28 cellular contexts compared by ENCODE assay signal in the genomic region with DNA sequence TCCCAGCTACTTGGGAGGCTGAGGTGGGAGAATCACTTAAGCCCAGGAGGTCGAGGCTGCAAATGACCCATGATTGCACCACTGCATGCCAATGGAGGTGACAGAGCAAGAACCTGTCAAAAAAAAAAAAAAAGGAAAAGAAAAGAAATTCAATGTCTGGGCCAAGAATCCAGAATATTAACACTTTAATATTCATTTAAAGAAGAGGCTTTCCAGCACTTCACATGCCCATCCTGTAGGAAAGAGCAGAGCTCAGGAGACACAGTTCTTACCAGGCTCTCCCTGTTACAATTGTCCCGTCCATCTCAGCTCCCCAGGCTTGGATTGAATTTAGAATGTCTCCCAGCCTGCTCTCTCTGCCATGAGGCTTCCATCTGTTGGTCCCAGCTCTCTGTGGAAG.
"Had no signal": no experiment of that assay in that cellular context is flagged by ENCODE, and none has a peak within 500 bp of the region (broad histone marks: within the 10 kb centered on the region; RNA-seq: fewer than 3 reads in every experiment).

No MANE protein-coding gene starts in this region.

- H3K4me3 ChIP-seq: cardiac muscle cell, esophagus squamous epithelium, psoas muscle, smooth muscle cell, tibial artery had no signal

- FAIRE-seq: frontal cortex had no signal

- H3K9ac ChIP-seq: parathyroid adenoma had no signal

- H3K4me2 ChIP-seq: smooth muscle cell had no signal

- H3K36me3 ChIP-seq: cardiac muscle cell, esophagus squamous epithelium, tibial artery had no signal

- H3K79me2 ChIP-seq: parathyroid adenoma had no signal

- H3K27ac ChIP-seq: cardiac muscle cell, esophagus squamous epithelium, parathyroid adenoma, psoas muscle, tibial artery had no signal

- H2AFZ ChIP-seq: parathyroid adenoma had no signal

- ATAC-seq: activated CD4-positive, alpha-beta T cell treated with anti-CD3 and anti-CD28 coated beads for 36 hours; activated CD8-positive, alpha-beta T cell treated with anti-CD3 and anti-CD28 coated beads, Interleukin-2, amount 10 ng/mL, durations not matched to agents 7 days and 5 days; activated T-cell treated with anti-CD3 and anti-CD28 coated beads, Interleukin-2, amount 50 U/mL, for 72 hours; left cardiac atrium; psoas muscle; stimulated activated memory B cell treated with anti-CD40 and anti-IgM and Interleukin-4, amounts not matched to agents 10 μg/mL and 1 μg/mL and 100 μg/mL, for 72 hours; stimulated activated naive CD8-positive, alpha-beta T cell treated with anti-CD3 and anti-CD28 coated beads, Interleukin-15, amount 100 ng/mL, for 72 hours; T-cell had no signal

- H3K27me3 ChIP-seq: cardiac muscle cell, tibial artery had no signal

- H3K4me1 ChIP-seq: parathyroid adenoma had no signal

- DNase-seq: activated CD4-positive, alpha-beta T cell treated with anti-CD3 and anti-CD28 coated beads for 36 hours; activated CD4-positive, CD25-positive, alpha-beta regulatory T cell; activated CD8-positive, alpha-beta T cell treated with anti-CD3 and anti-CD28 coated beads, Interleukin-2, amount 10 ng/mL, durations not matched to agents 7 days and 5 days; activated effector memory CD4-positive, alpha-beta T cell treated with Interleukin-2 at 50 U/mL for 16 hours; activated naive CD4-positive, alpha-beta T cell treated with Interleukin-2 at 50 U/mL for 16 hours; activated T-cell treated with anti-CD3 and anti-CD28 coated beads for 4 hours; activated T-cell treated with anti-CD3 and anti-CD28 coated beads, Interleukin-2, amount 50 U/mL, for 72 hours; aorta; cortex of kidney; endodermal cell; esophagus squamous epithelium; islet precursor cell; left cardiac atrium; mammary epithelial cell; naive B cell; nucleus accumbens; psoas muscle; stimulated activated CD4-positive, alpha-beta T cell treated with anti-CD3 and anti-CD28 coated beads, Interleukin-1b, Interleukin-23, amount 100 ng/mL, for 48 hours; stimulated activated CD4-positive, alpha-beta T cell treated with anti-CD3 and anti-CD28 coated beads, Interleukin-4, amount 100 ng/mL, for 4 hours; stimulated activated CD8-positive, alpha-beta memory T cell treated with anti-CD3 and anti-CD28 coated beads, Interleukin-4, amount 100 ng/mL, for 48 hours; stimulated activated naive CD8-positive, alpha-beta T cell treated with anti-CD3 and anti-CD28 coated beads, Interleukin-15, amount 100 ng/mL, for 72 hours; T-cell; tibial artery had no signal

- H3K9me3 ChIP-seq: esophagus squamous epithelium, psoas muscle, tibial artery had no signal
